ENCODE assay signal across 1 cellular context in genomic region chr3:14784087-14784596, GRCh38.
TF ChIP-seq lines count a peak whose summit lies in the region.

No MANE protein-coding gene starts in this region.

TF ChIP-seq in SK-N-SH, 30 proteins besides CTCF, POLR2A, EP300 and RAD21 (continued from another document):
- TF ChIP-seq, protein P1, sequence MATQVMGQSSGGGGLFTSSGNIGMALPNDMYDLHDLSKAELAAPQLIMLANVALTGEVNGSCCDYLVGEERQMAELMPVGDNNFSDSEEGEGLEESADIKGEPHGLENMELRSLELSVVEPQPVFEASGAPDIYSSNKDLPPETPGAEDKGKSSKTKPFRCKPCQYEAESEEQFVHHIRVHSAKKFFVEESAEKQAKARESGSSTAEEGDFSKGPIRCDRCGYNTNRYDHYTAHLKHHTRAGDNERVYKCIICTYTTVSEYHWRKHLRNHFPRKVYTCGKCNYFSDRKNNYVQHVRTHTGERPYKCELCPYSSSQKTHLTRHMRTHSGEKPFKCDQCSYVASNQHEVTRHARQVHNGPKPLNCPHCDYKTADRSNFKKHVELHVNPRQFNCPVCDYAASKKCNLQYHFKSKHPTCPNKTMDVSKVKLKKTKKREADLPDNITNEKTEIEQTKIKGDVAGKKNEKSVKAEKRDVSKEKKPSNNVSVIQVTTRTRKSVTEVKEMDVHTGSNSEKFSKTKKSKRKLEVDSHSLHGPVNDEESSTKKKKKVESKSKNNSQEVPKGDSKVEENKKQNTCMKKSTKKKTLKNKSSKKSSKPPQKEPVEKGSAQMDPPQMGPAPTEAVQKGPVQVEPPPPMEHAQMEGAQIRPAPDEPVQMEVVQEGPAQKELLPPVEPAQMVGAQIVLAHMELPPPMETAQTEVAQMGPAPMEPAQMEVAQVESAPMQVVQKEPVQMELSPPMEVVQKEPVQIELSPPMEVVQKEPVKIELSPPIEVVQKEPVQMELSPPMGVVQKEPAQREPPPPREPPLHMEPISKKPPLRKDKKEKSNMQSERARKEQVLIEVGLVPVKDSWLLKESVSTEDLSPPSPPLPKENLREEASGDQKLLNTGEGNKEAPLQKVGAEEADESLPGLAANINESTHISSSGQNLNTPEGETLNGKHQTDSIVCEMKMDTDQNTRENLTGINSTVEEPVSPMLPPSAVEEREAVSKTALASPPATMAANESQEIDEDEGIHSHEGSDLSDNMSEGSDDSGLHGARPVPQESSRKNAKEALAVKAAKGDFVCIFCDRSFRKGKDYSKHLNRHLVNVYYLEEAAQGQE (IDR thresholded peaks at IDR 0.05; ENCODE audit: low read depth, low read length) = no peak
- TF ChIP-seq TEAD4 (IDR thresholded peaks at IDR 0.05; ENCODE audit: borderline replicate concordance, insufficient read depth) (no peak), FOXJ3 (CRISPR knock-in tag; IDR thresholded peaks at IDR 0.05) (peak; percentile 83)
